In genomic region chr16:636206-637080, GRCh38 we compare ENCODE assay signal across 8 cellular contexts. TPM values are rescaled to one million over a fixed set of nuclear protein-coding genes. Genes with fewer than 3 reads are reported as not detected.
DNase-seq lines count a peak whose midpoint lies in the region; ATAC-seq and TF ChIP-seq lines count a peak whose summit lies in the region.

Gene METTL26 (minus strand): TSS chr16:636305. CDS start chr16:636290, 15 bp downstream.

- TF ChIP-seq CTCF in RWPE1 (conservative IDR thresholded peaks at IDR 0.05; ENCODE audit: low read depth) (no peak), fibroblast of mammary gland (conservative IDR thresholded peaks at IDR 0.05; ENCODE audit: control insufficient read depth, insufficient read depth, low read depth, low read length) (no peak), natural killer cell (IDR thresholded peaks at IDR 0.05) (no peak)

- CTCF ChIA-PET in RWPE1 (lab: Yijun Ruan, JAX), result interaction anchor here (0.6 to 2.2 kb wide), 2 partner anchors 44 to 160 kb away, joined by 3 to 11 read pairs; no protein-coding TSS in a partner anchor

- peak within 1 kb of the TSS; percentile 93 for H3K27ac ChIP-seq in RWPE1

- no peaks in the 10 kb centered on the region for H3K27me3 Mint-ChIP-seq in activated T-helper 17 cell treated with anti-CD3 and anti-CD28 coated beads, Interleukin-2, amount 50 U/mL, for 72 hours
- peaks cover 0 to 3% of the 10 kb centered on the region in 2 donors for H3K27me3 Mint-ChIP-seq in natural killer cell (ENCODE audit: low read depth in 2 of 2)

- peaks cover 6% of the 10 kb centered on the region for H3K4me1 Mint-ChIP-seq in activated T-helper 17 cell treated with anti-CD3 and anti-CD28 coated beads, Interleukin-2, amount 50 U/mL, for 72 hours
- peaks cover 7 to 18% of the 10 kb centered on the region in 2 donors for H3K4me1 Mint-ChIP-seq in natural killer cell

- peaks cover 15% of the 10 kb centered on the region for H3K36me3 Mint-ChIP-seq in activated T-helper 17 cell treated with anti-CD3 and anti-CD28 coated beads, Interleukin-2, amount 50 U/mL, for 72 hours (ENCODE audit: low read depth)
- no peaks in the 10 kb centered on the region for H3K36me3 Mint-ChIP-seq in natural killer cell

- H3K9me3 Mint-ChIP-seq in activated T-helper 17 cell treated with anti-CD3 and anti-CD28 coated beads, Interleukin-2, amount 50 U/mL, for 72 hours, result no peaks in the 10 kb centered on the region
- H3K9me3 Mint-ChIP-seq in natural killer cell, result no peaks in the 10 kb centered on the region

- peak; percentile 91 for ATAC-seq in activated T-helper 17 cell treated with anti-CD3 and anti-CD28 coated beads, Interleukin-2, amount 50 U/mL, for 72 hours (replicated peaks)
- peak; percentile 82 to 92 (median 86) for ATAC-seq in natural killer cell

- POLR2A ChIA-PET in RWPE1 (lab: Yijun Ruan, JAX; ENCODE audit: low non-redundant PET), result interaction anchor here (0.6 to 1.2 kb wide), 4 partner anchors 10 to 1203 kb away, joined by 3 to 4 read pairs (median 4); partner anchors contain the start of gene WDR90

- peak; percentile 97 for DNase-seq in ELF-1 (ENCODE audit: low read depth, low spot score)
- peak; percentile 86 for DNase-seq in H4 (ENCODE audit: low spot score)
- peak; percentile 93 for DNase-seq in LoVo (ENCODE audit: low spot score)
- peak; percentile 88 for DNase-seq in RWPE1 (ENCODE audit: low spot score)
- peak; percentile 91 for DNase-seq in fibroblast of mammary gland (ENCODE audit: low read depth)
- DNase-seq in natural killer cell, result peak; percentile 96
- peak; percentile 86 to 99 (median 94) for DNase-seq in stimulated activated naive CD4-positive, alpha-beta T cell (lab: John Stamatoyannopoulos, UW)

- peak within 1 kb of the TSS; percentile 95 for H3K4me3 Mint-ChIP-seq in activated T-helper 17 cell treated with anti-CD3 and anti-CD28 coated beads, Interleukin-2, amount 50 U/mL, for 72 hours
- H3K4me3 Mint-ChIP-seq in natural killer cell, result peak within 1 kb of the TSS; percentile 98

- intact Hi-C loops in natural killer cell (cut with micrococcal nuclease), result loop anchor here (1.0 kb wide), 1 partner anchor 47 kb away; no protein-coding TSS in a partner anchor

- H3K4me3 ChIP-seq in fibroblast of mammary gland (ENCODE audit: control insufficient read depth, low read depth, low read length), result peak within 1 kb of the TSS; percentile 77

- peak within 1 kb of the TSS; percentile 100 for H3K27ac Mint-ChIP-seq in activated T-helper 17 cell treated with anti-CD3 and anti-CD28 coated beads, Interleukin-2, amount 50 U/mL, for 72 hours
- peak within 1 kb of the TSS; percentile 98 to 100 for H3K27ac Mint-ChIP-seq in natural killer cell

RNA-seq across cellular contexts. Expression of gene METTL26, which starts in this region (rescaled TPM):
- 85.7 and 112 TPM in 2 replicates for total RNA-seq in H4 (2014; rRNA removed; shearing (Covaris generic))
- 100 to 1,000 TPM in 1 of 2 donors, 10 to 100 TPM in 1; 87.4 to 115 TPM for total RNA-seq in activated T-helper 17 cell treated with anti-CD3 and anti-CD28 coated beads, Interleukin-2, amount 50 U/mL, for 72 hours
- 10 to 100 TPM; 33.7 to 36.3 (median 36.1) TPM for total RNA-seq in natural killer cell

Comparison
In these comparisons a context has a peak if more than half of its experiments do, and no peak if none do; other contexts are left out.
1. Peak in every context shown above with its lines: DNase-seq, ATAC-seq, H3K4me3 ChIP-seq and H3K27ac ChIP-seq.